Comparison of ENCODE assay signal across 13 cellular contexts in the genomic region with DNA sequence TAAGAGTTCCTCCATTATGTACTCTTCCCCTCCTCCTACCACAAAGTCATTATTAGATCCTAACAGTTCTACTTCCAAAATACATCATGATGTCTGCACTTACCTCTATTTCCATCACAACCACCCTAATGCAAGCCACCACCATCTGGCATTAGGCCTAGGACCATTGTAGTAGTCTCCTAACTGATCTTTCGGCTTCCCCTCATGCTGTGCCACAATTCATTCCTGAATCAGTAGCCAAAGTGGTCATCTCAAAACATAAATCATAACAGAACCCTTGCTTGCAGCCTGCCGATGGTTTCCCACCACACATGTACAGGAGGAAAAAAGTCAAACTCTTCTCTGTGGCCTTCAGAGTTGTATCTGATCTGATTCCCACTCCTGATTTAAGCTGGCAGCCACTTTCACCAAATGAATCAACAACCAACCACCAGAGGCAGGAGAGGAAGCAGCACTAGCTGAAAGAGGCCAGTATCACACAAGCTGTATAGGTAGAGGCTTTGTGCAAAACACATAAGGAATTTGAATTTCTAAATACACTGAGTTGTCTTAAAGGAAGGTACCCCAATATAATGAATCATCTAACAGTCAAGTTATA. TPM values are rescaled to one million over a fixed set of nuclear protein-coding genes. Genes with fewer than 3 reads are reported as not detected.
DNase-seq lines count a peak whose midpoint lies in the region; ATAC-seq, FAIRE-seq and TF ChIP-seq lines count a peak whose summit lies in the region.
"Had no signal": no experiment of that assay in that cellular context is flagged by ENCODE, and none has a peak within 500 bp of the region (broad histone marks: within the 10 kb centered on the region; RNA-seq: fewer than 3 reads in every experiment).

No MANE protein-coding gene starts in this region.

- H3K27me3 Mint-ChIP-seq in MCF 10A (ENCODE audit: insufficient read depth, unreplicated experiment) = no peaks in the 10 kb centered on the region
- H3K27me3 Mint-ChIP-seq: activated naive CD8-positive, alpha-beta T cell had no signal

- intact Hi-C loops in MCF 10A (cut with micrococcal nuclease) = no loop called here

- H3K9me3 Mint-ChIP-seq in MCF 10A (ENCODE audit: unreplicated experiment) = peaks cover 10% of the 10 kb centered on the region

- ATAC-seq in GM19351 (IDR thresholded peaks at IDR 0.05; ENCODE audit: unreplicated experiment) (peak; percentile 53), HG03558 (IDR thresholded peaks at IDR 0.05; ENCODE audit: extremely low read depth, unreplicated experiment) (peak; percentile 63), HG03460 (IDR thresholded peaks at IDR 0.05; ENCODE audit: unreplicated experiment) (no peak), GM19397 (IDR thresholded peaks at IDR 0.05; ENCODE audit: unreplicated experiment) (no peak)

- no TSS peak for BruUV-seq in MCF 10A (replicated peaks; lab: Mats Ljungman, UMichigan)

- TF ChIP-seq POLR2A in GM12891 (IDR thresholded peaks at IDR 0.05; ENCODE audit: low read depth, low read length) = no peak

- no peaks in the 10 kb centered on the region for H3K4me1 Mint-ChIP-seq in MCF 10A (ENCODE audit: insufficient read depth, unreplicated experiment)
- H3K4me1 Mint-ChIP-seq: nephron had no signal

- no peak overlapping the region for H3K27ac Mint-ChIP-seq in MCF 10A (ENCODE audit: low read depth, unreplicated experiment)
- H3K27ac Mint-ChIP-seq: activated naive CD8-positive, alpha-beta T cell; nephron had no signal

- CTCF ChIA-PET in MCF 10A (lab: Yijun Ruan, JAX) = interaction anchor here (1.3 to 1.4 kb wide), 2 partner anchors 10 to 58 kb away, joined by 3 to 5 read pairs; no protein-coding TSS in a partner anchor

- H3K36me3 Mint-ChIP-seq in MCF 10A (ENCODE audit: insufficient read depth, unreplicated experiment) = no peaks in the 10 kb centered on the region

- no peak for DNase-seq in GM12891 (ENCODE audit: insufficient read length, low spot score)
- DNase-seq in cerebellar cortex (ENCODE audit: low spot score) = peak; percentile 22
- no peak for DNase-seq in MCF 10A (ENCODE audit: unreplicated experiment)
- DNase-seq: cortex of kidney, foreskin fibroblast, kidney, NCI-H2227 treated with DMSO at 0.1 percent for 48 hours had no signal

- no peak overlapping the region for H3K4me3 Mint-ChIP-seq in MCF 10A (ENCODE audit: unreplicated experiment)
- H3K4me3 Mint-ChIP-seq: activated naive CD8-positive, alpha-beta T cell; nephron had no signal

- POLR2A ChIA-PET in MCF 10A (lab: Yijun Ruan, JAX) = no interaction called here

- FAIRE-seq in GM12891 (lab: Jason Lieb, UNC) = peak; percentile 5
- FAIRE-seq: kidney had no signal

- TF ChIP-seq CTCF in MCF 10A (IDR thresholded peaks at IDR 0.05; ENCODE audit: unreplicated experiment) = no peak

TF ChIP-seq in GM12891, 5 proteins besides CTCF, POLR2A, EP300 and RAD21:
- no peak for TF ChIP-seq POU2F2 (IDR thresholded peaks at IDR 0.05; ENCODE audit: low read depth, low read length)
- TF ChIP-seq POLR2AphosphoS5 (IDR thresholded peaks at IDR 0.05; ENCODE audit: low read depth, low read length) = no peak
- TF ChIP-seq TAF1 (IDR thresholded peaks at IDR 0.05; ENCODE audit: low read depth, low read length) = no peak
- TF ChIP-seq SPI1 (IDR thresholded peaks at IDR 0.05; ENCODE audit: low read depth, low read length) = no peak
- no peak for TF ChIP-seq PAX5 (IDR thresholded peaks at IDR 0.05; ENCODE audit: insufficient read depth, low read length, severe bottlenecking)

RNA-seq across cellular contexts. Expression of a gene that starts 26.1 kb away (rescaled TPM):
- not detected for polyA plus RNA-seq in GM12891 (2012; ENCODE audit: low read depth, missing spikeins)
- 1.3 and 2.2 TPM in 2 replicates for total RNA-seq in MCF 10A (2022)

Comparison
In these comparisons a context has a peak if more than half of its experiments do, and no peak if none do; other contexts are left out.
1. ATAC-seq: peak in GM19351 (single experiment) and HG03558 (single experiment); none in HG03460 (single experiment) and GM19397 (single experiment).